ENCODE assay signal across 10 cellular contexts in genomic region chr13:73945871-73946270, GRCh38.
DNase-seq lines count a peak whose midpoint lies in the region; ATAC-seq and TF ChIP-seq lines count a peak whose summit lies in the region.
"Had no signal": no experiment of that assay in that cellular context is flagged by ENCODE, and none has a peak within 500 bp of the region (broad histone marks: within the 10 kb centered on the region; RNA-seq: fewer than 3 reads in every experiment).

No MANE protein-coding gene starts in this region.

- no peaks in the 10 kb centered on the region for H3K9me3 ChIP-seq in esophagus muscularis mucosa
- H3K9me3 ChIP-seq: mucosa of descending colon had no signal

- no peaks in the 10 kb centered on the region for H3K27me3 ChIP-seq in esophagus muscularis mucosa

- peaks cover 13 to 52% (median 46%) of the 10 kb centered on the region in 4 donors for H3K4me1 ChIP-seq in esophagus muscularis mucosa

- in situ Hi-C loops in KBM-7 (cut with MboI; ENCODE audit: low pct_unique_long_range_greater_than_20kb, low sequenced_read_pairs) = no loop called here

- no peak overlapping the region for H3K4me3 ChIP-seq in AG10803 (ENCODE audit: low read length)
- no peak overlapping the region for H3K4me3 ChIP-seq in esophagus muscularis mucosa
- H3K4me3 ChIP-seq: mucosa of descending colon had no signal

- H3K27ac ChIP-seq in esophagus muscularis mucosa (replicated peaks in 1 of 4) = peak overlapping the region; percentile 40 to 75 (median 60)

- no peak for TF ChIP-seq EP300 in esophagus muscularis mucosa (IDR thresholded peaks at IDR 0.05)

- WGBS in esophagus muscularis mucosa = 37% methylated on average over 5 of the region's 5 CpGs

- ATAC-seq in HG02870 (IDR thresholded peaks at IDR 0.05; ENCODE audit: unreplicated experiment) (no peak), GM21390 (IDR thresholded peaks at IDR 0.05; ENCODE audit: unreplicated experiment) (no peak)
- ATAC-seq: mucosa of descending colon had no signal

- no peak for TF ChIP-seq POLR2A in esophagus muscularis mucosa (IDR thresholded peaks at IDR 0.05; ENCODE audit: low read depth)

- H3K36me3 ChIP-seq in esophagus muscularis mucosa = no peaks in the 10 kb centered on the region

- no peak for TF ChIP-seq CTCF in AG10803 (conservative IDR thresholded peaks at IDR 0.05; ENCODE audit: low read length)
- no peak for TF ChIP-seq CTCF in esophagus muscularis mucosa (IDR thresholded peaks at IDR 0.05)

- intact Hi-C loops in esophagus muscularis mucosa (cut with DNase I) = loop anchor here (10.0 kb wide), 1 partner anchor 189 kb away; the partner anchor contains the start of gene KLF12

- peak; percentile 12 for DNase-seq in AG10803 (ENCODE audit: low read depth)
- DNase-seq in LHCN-M2 (ENCODE audit: low read depth) = peak; percentile 51
- DNase-seq in esophagus muscularis mucosa (ENCODE audit: extremely low spot score) = no peak
- DNase-seq in myocyte (ENCODE audit: low read depth) = peak; percentile 84
- no peak for DNase-seq in NCI-H2081 (lab: John Stamatoyannopoulos, UW)
- DNase-seq in KBM-7 = no peak
- DNase-seq: mucosa of descending colon, NCI-H524 treated with DMSO at 0.1 percent for 48 hours had no signal

Comparison
In these comparisons a context has a peak if more than half of its experiments do, and no peak if none do; other contexts are left out.
1. DNase-seq: peak in AG10803 (single experiment), LHCN-M2 (single experiment) and myocyte (single experiment); none in esophagus muscularis mucosa (single experiment), NCI-H2081 (0 of 2) and KBM-7 (single experiment).